ENCODE assay signal across 1 cellular context in genomic region chr2:190352668-190353536, GRCh38.
A peak's percentile ranks its signal among the peaks of the same experiment; 100 is the strongest.
TF ChIP-seq lines count a peak whose summit lies in the region.

No MANE protein-coding gene starts in this region.

TF ChIP-seq in HepG2, 621 proteins besides CTCF, POLR2A, EP300 and RAD21 (continued from another document and continues in another):
- TF ChIP-seq, protein P1, sequence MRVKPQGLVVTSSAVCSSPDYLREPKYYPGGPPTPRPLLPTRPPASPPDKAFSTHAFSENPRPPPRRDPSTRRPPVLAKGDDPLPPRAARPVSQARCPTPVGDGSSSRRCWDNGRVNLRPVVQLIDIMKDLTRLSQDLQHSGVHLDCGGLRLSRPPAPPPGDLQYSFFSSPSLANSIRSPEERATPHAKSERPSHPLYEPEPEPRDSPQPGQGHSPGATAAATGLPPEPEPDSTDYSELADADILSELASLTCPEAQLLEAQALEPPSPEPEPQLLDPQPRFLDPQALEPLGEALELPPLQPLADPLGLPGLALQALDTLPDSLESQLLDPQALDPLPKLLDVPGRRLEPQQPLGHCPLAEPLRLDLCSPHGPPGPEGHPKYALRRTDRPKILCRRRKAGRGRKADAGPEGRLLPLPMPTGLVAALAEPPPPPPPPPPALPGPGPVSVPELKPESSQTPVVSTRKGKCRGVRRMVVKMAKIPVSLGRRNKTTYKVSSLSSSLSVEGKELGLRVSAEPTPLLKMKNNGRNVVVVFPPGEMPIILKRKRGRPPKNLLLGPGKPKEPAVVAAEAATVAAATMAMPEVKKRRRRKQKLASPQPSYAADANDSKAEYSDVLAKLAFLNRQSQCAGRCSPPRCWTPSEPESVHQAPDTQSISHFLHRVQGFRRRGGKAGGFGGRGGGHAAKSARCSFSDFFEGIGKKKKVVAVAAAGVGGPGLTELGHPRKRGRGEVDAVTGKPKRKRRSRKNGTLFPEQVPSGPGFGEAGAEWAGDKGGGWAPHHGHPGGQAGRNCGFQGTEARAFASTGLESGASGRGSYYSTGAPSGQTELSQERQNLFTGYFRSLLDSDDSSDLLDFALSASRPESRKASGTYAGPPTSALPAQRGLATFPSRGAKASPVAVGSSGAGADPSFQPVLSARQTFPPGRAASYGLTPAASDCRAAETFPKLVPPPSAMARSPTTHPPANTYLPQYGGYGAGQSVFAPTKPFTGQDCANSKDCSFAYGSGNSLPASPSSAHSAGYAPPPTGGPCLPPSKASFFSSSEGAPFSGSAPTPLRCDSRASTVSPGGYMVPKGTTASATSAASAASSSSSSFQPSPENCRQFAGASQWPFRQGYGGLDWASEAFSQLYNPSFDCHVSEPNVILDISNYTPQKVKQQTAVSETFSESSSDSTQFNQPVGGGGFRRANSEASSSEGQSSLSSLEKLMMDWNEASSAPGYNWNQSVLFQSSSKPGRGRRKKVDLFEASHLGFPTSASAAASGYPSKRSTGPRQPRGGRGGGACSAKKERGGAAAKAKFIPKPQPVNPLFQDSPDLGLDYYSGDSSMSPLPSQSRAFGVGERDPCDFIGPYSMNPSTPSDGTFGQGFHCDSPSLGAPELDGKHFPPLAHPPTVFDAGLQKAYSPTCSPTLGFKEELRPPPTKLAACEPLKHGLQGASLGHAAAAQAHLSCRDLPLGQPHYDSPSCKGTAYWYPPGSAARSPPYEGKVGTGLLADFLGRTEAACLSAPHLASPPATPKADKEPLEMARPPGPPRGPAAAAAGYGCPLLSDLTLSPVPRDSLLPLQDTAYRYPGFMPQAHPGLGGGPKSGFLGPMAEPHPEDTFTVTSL (CRISPR knock-in tag; IDR thresholded peaks at IDR 0.05; ENCODE audit: borderline replicate concordance): peak; percentile 99
- TF ChIP-seq KAT7 (CRISPR knock-in tag; IDR thresholded peaks at IDR 0.05; ENCODE audit: borderline replicate concordance) (peak; percentile 91), AKNA (CRISPR knock-in tag; IDR thresholded peaks at IDR 0.05; ENCODE audit: borderline replicate concordance) (no peak), THYN1 (CRISPR knock-in tag; IDR thresholded peaks at IDR 0.05; ENCODE audit: borderline replicate concordance, low read depth) (no peak), HINFP (CRISPR knock-in tag; IDR thresholded peaks at IDR 0.05; ENCODE audit: low read depth) (peak; percentile 84), ARID4A (CRISPR knock-in tag; IDR thresholded peaks at IDR 0.05; ENCODE audit: borderline replicate concordance) (peak; percentile 91; the same call in 1 of the 2 replicates), PLRG1 (conservative IDR thresholded peaks at IDR 0.05) (no peak), RFX3 (CRISPR knock-in tag; IDR thresholded peaks at IDR 0.05) (no peak), ZNF530 (CRISPR knock-in tag; IDR thresholded peaks at IDR 0.05; ENCODE audit: low read depth) (no peak), REXO4 (CRISPR knock-in tag; IDR thresholded peaks at IDR 0.05; ENCODE audit: borderline replicate concordance) (no peak), PCBP1 (IDR thresholded peaks at IDR 0.05; ENCODE audit: borderline replicate concordance, low read depth, low read length) (no peak), ZNF143 (CRISPR knock-in tag; IDR thresholded peaks at IDR 0.05) (no peak), DMAP1 (CRISPR knock-in tag; IDR thresholded peaks at IDR 0.05) (peak; percentile 78), TARDBP (CRISPR knock-in tag; IDR thresholded peaks at IDR 0.05) (peak; percentile 100), ZNF512B (CRISPR knock-in tag; IDR thresholded peaks at IDR 0.05; ENCODE audit: borderline replicate concordance) (peak; percentile 42; the same call in 1 of the 2 replicates), ZXDC (CRISPR knock-in tag; IDR thresholded peaks at IDR 0.05) (no peak), ZNF589 (CRISPR knock-in tag; conservative IDR thresholded peaks at IDR 0.05) (no peak), NCOR1 (IDR thresholded peaks at IDR 0.05; ENCODE audit: borderline replicate concordance, low read length) (peak; percentile 88; the same call in 1 of the 2 replicates), ZNF883 (CRISPR knock-in tag; IDR thresholded peaks at IDR 0.05; ENCODE audit: not compliant biosample characterization) (peak; percentile 46), MTF1 (CRISPR knock-in tag; IDR thresholded peaks at IDR 0.05) (no peak), GTF2F1 (IDR thresholded peaks at IDR 0.05; ENCODE audit: low read length) (no peak), NAIF1 (CRISPR knock-in tag; IDR thresholded peaks at IDR 0.05; ENCODE audit: borderline replicate concordance) (peak; percentile 61; the same call in 1 of the 2 replicates), ZNF3 (CRISPR knock-in tag; IDR thresholded peaks at IDR 0.05) (no peak)
- TF ChIP-seq, protein P2, sequence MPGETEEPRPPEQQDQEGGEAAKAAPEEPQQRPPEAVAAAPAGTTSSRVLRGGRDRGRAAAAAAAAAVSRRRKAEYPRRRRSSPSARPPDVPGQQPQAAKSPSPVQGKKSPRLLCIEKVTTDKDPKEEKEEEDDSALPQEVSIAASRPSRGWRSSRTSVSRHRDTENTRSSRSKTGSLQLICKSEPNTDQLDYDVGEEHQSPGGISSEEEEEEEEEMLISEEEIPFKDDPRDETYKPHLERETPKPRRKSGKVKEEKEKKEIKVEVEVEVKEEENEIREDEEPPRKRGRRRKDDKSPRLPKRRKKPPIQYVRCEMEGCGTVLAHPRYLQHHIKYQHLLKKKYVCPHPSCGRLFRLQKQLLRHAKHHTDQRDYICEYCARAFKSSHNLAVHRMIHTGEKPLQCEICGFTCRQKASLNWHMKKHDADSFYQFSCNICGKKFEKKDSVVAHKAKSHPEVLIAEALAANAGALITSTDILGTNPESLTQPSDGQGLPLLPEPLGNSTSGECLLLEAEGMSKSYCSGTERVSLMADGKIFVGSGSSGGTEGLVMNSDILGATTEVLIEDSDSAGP (CRISPR knock-in tag; IDR thresholded peaks at IDR 0.05; ENCODE audit: borderline replicate concordance): peak; percentile 78
